ENCODE assay signal across 7 cellular contexts in the genomic region with DNA sequence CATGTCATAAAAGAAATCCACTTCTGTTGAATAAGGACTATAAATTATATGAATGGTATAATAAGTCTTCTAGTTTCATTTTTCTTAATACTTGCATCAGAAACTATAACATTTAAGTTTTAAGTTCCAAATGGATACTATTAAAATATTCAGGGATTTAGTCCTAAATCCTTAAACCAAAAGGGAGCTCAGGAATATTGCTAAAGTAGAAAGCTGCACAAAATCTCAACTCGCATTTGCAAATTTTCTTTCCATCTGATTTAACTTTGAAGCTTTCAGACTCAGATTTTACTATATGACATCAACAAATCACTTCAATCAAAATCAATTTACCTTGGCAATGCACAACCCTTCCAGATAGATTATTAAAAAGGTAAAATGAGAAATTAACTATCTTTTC. TPM values are rescaled to one million over a fixed set of nuclear protein-coding genes. Genes with fewer than 3 reads are reported as not detected.
A peak's percentile ranks its signal among the peaks of the same experiment; 100 is the strongest.
DNase-seq lines count a peak whose midpoint lies in the region; FAIRE-seq and TF ChIP-seq lines count a peak whose summit lies in the region.
"Not testable (repeated sequence)": the region's sequence is repeated elsewhere in the genome, so short reads cannot be mapped to it uniquely, and the experiment has no call there.

No MANE protein-coding gene starts in this region.

- not testable (repeated sequence) for H3K27me3 Mint-ChIP-seq in neural progenitor cell (ENCODE audit: insufficient read depth, low read depth)

- CTCF ChIA-PET in A673 (lab: Charles Lee) = not testable (repeated sequence)

- not testable (repeated sequence) for H3K27me3 ChIP-seq in A673 (replicated peaks; ENCODE audit: insufficient read depth, low read depth, low read length, poor library complexity)
- H3K27me3 ChIP-seq in iPS-20b (ENCODE audit: insufficient read depth, low read length) (peaks cover 21% of the 10 kb centered on the region), neural progenitor cell (peaks cover 52% of the 10 kb centered on the region)

- DNase-seq in A673 (ENCODE audit: low spot score); LNCaP clone FGC (ENCODE audit: low read depth); SK-N-MC (ENCODE audit: low read depth, low spot score); frontal cortex (ENCODE audit: low spot score in 2 of 2); neural progenitor cell (ENCODE audit: low spot score): not testable (repeated sequence)
- DNase-seq in astrocyte of the spinal cord (ENCODE audit: low read depth, low spot score) = peak; percentile 0

- intact Hi-C loops in A673 (cut with micrococcal nuclease; ENCODE audit: unreplicated experiment) = not testable (repeated sequence)

- H3K4me2 ChIP-seq in neural progenitor cell = peak overlapping the region; percentile 73

- H3K9me3 ChIP-seq in A673 (ENCODE audit: low read depth, low read length, poor library complexity, severe bottlenecking); SK-N-MC (ENCODE audit: low read depth, low read length); iPS-20b (ENCODE audit: insufficient read depth, low read depth, low read length); neural progenitor cell (ENCODE audit: low read depth): not testable (repeated sequence)

- H3K79me2 ChIP-seq in neural progenitor cell (ENCODE audit: low read depth) = not testable (repeated sequence)

- H3K27ac ChIP-seq in A673 (ENCODE audit: low read depth, low read length, poor library complexity, severe bottlenecking) = peak overlapping the region; percentile 75
- peak overlapping the region; percentile 90 for H3K27ac ChIP-seq in SK-N-MC
- H3K27ac ChIP-seq in iPS-20b (ENCODE audit: low read length); neural progenitor cell: not testable (repeated sequence)

- in situ Hi-C loops in astrocyte of the spinal cord (cut with HindIII; ENCODE audit: low sequenced_read_pairs) = not testable (repeated sequence)

- not testable (repeated sequence) for H3K9me3 Mint-ChIP-seq in neural progenitor cell

- FAIRE-seq in frontal cortex (lab: Jason Lieb, UNC) = peak; percentile 44

- H3K27ac Mint-ChIP-seq in neural progenitor cell = not testable (repeated sequence)

- not testable (repeated sequence) for TF ChIP-seq CTCF in A673 (conservative IDR thresholded peaks at IDR 0.05; ENCODE audit: low read depth, low read length); LNCaP clone FGC (IDR thresholded peaks at IDR 0.05; ENCODE audit: control insufficient read depth, extremely low read depth, insufficient read depth); astrocyte of the spinal cord (IDR thresholded peaks at IDR 0.05; ENCODE audit: low read depth, low read length); neural progenitor cell (IDR thresholded peaks at IDR 0.05)

- BruUV-seq in A673 (replicated peaks; lab: Mats Ljungman, UMichigan) = not testable (repeated sequence)

- H3K36me3 ChIP-seq in A673 (ENCODE audit: insufficient read depth, low read length, poor library complexity, severe bottlenecking); iPS-20b (ENCODE audit: insufficient read depth, low read depth, low read length); neural progenitor cell: not testable (repeated sequence)
- peaks cover 25% of the 10 kb centered on the region for H3K36me3 ChIP-seq in SK-N-MC (ENCODE audit: insufficient read depth, low read length)

- POLR2A ChIA-PET in A673 (lab: Charles Lee; ENCODE audit: low non-redundant PET) = not testable (repeated sequence)

- H2AFZ ChIP-seq in neural progenitor cell (replicated peaks) = not testable (repeated sequence)

- peak overlapping the region; percentile 82 for H3K4me3 Mint-ChIP-seq in neural progenitor cell

- H3F3A ChIP-seq in neural progenitor cell (ENCODE audit: low read depth) = not testable (repeated sequence)

- peak overlapping the region; percentile 77 for H3K9ac ChIP-seq in SK-N-MC (ENCODE audit: insufficient read length)
- not testable (repeated sequence) for H3K9ac ChIP-seq in iPS-20b (ENCODE audit: low read depth, low read length); neural progenitor cell

- H3K4me3 ChIP-seq in A673 (ENCODE audit: low read depth, low read length, poor library complexity, severe bottlenecking) (peak overlapping the region; percentile 47), LNCaP clone FGC (ENCODE audit: low read depth, low read length) (peak overlapping the region; percentile 61), SK-N-MC (peak overlapping the region; percentile 91), iPS-20b (ENCODE audit: low read length) (peak overlapping the region; percentile 59; the same call in 1 of the 2 replicates), neural progenitor cell (peak overlapping the region; percentile 38)
- not testable (repeated sequence) for H3K4me3 ChIP-seq in astrocyte of the spinal cord (ENCODE audit: low read depth, low read length)

- H3K4me1 ChIP-seq in A673 (ENCODE audit: insufficient read depth, low read length, poor library complexity, severe bottlenecking); iPS-20b (ENCODE audit: insufficient read depth, low read length); neural progenitor cell: not testable (repeated sequence)

- not testable (repeated sequence) for H4K20me1 ChIP-seq in neural progenitor cell (ENCODE audit: low read depth)

- not testable (repeated sequence) for H3K36me3 Mint-ChIP-seq in neural progenitor cell

- not testable (repeated sequence) for H3K4me1 Mint-ChIP-seq in neural progenitor cell

RNA-seq across cellular contexts. Expression of a gene that starts 10.4 kb away (rescaled TPM):
- 71.1 and 73.5 TPM in 2 replicates for total RNA-seq in A673 (2021)
- total RNA-seq in frontal cortex = 87.2 TPM
- total RNA-seq in neural progenitor cell (ENCODE audit: low replicate concordance) = 23.2 and 36.2 TPM in 2 replicates
